17 cellular contexts compared by ENCODE assay signal in genomic region chr2:15893689-15894325, GRCh38. TPM values are rescaled to one million over a fixed set of nuclear protein-coding genes. Genes with fewer than 3 reads are reported as not detected.
DNase-seq lines count a peak whose midpoint lies in the region; ATAC-seq and TF ChIP-seq lines count a peak whose summit lies in the region.
"Had no signal": no experiment of that assay in that cellular context is flagged by ENCODE, and none has a peak within 500 bp of the region (broad histone marks: within the 10 kb centered on the region; RNA-seq: fewer than 3 reads in every experiment).

No MANE protein-coding gene starts in this region.

- no peak overlapping the region for H2BK120ac ChIP-seq in neuronal stem cell (ENCODE audit: low read depth, low read length)

- no peak overlapping the region for H3K4me2 ChIP-seq in neuronal stem cell (ENCODE audit: insufficient read depth, low read length, poor library complexity, severe bottlenecking)
- H3K4me2 ChIP-seq: PC-9 had no signal

- DNase-seq in DMS 273 treated with DMSO at 0.1 percent for 48 hours (lab: John Stamatoyannopoulos, UW) (peak; percentile 14), RWPE1 (ENCODE audit: low spot score) (peak; percentile 45), epithelial cell of prostate (ENCODE audit: low read depth, low spot score) (peak; percentile 46), neuronal stem cell (ENCODE audit: low spot score) (no peak), right atrium auricular region (ENCODE audit: low spot score) (no peak), osteocyte (ENCODE audit: extremely low spot score, unreplicated experiment) (no peak)
- no peak for DNase-seq in activated T-helper 1 cell treated with anti-CD3 and anti-CD28 coated beads, Interleukin-12 subunit alpha, Interleukin-12 subunit beta, Interleukin-2, Interleukin-4 antibody, amounts not matched to agents 30 ng/mL and 10 ng/mL and 1 ng/mL, durations not matched to agents 14 hours and 24 hours and 36 hours (ENCODE audit: low spot score)
- DNase-seq: CD4-positive, CD25-positive, alpha-beta regulatory T cell; GOT3; IMR-90; Karpas-422; MM.1S; NCI-H187 treated with DMSO at 0.1 percent for 48 hours; NCI-H2171; NCI-H446 treated with DMSO at 0.1 percent for 48 hours; PC-9 had no signal

- H3K9ac ChIP-seq in neuronal stem cell (ENCODE audit: low read depth, low read length, poor library complexity): no peak overlapping the region

- H3K14ac ChIP-seq in neuronal stem cell (ENCODE audit: low read length): no peak overlapping the region

- no peak overlapping the region for H4K91ac ChIP-seq in neuronal stem cell (ENCODE audit: low read depth, low read length, poor library complexity)

- H2BK12ac ChIP-seq in neuronal stem cell (ENCODE audit: low read length): no peak overlapping the region

- no peaks in the 10 kb centered on the region for H3K27me3 ChIP-seq in neuronal stem cell (ENCODE audit: control insufficient read depth in 3 of 3, insufficient read depth in 3 of 3, low read depth in 1 of 3, low read length in 3 of 3)
- no peaks in the 10 kb centered on the region for H3K27me3 ChIP-seq in right atrium auricular region

- no peak overlapping the region for H2AK5ac ChIP-seq in neuronal stem cell (ENCODE audit: low read depth, low read length)

- no peaks in the 10 kb centered on the region for H3K79me1 ChIP-seq in neuronal stem cell (ENCODE audit: low read depth, low read length)

- H3K9me3 ChIP-seq in neuronal stem cell (replicated peaks in 1 of 2; ENCODE audit: control insufficient read depth in 2 of 2, insufficient read depth in 1 of 2, low read depth in 1 of 2, low read length in 2 of 2) (peaks cover 6% of the 10 kb centered on the region in 2 donors), right atrium auricular region (peaks cover 0 to 13% of the 10 kb centered on the region in 2 donors)

- peaks cover 21% of the 10 kb centered on the region for H3K9me3 Mint-ChIP-seq in osteocyte (ENCODE audit: unreplicated experiment)
- H3K9me3 Mint-ChIP-seq in activated T-helper 1 cell treated with anti-CD3 and anti-CD28 coated beads, Interleukin-12 subunit alpha, Interleukin-12 subunit beta, Interleukin-2, Interleukin-4 antibody, amounts not matched to agents 30 ng/mL and 10 ng/mL and 1 ng/mL, durations not matched to agents 14 hours and 24 hours and 36 hours: peaks cover 19% of the 10 kb centered on the region

- intact Hi-C loops in activated T-helper 1 cell treated with anti-CD3 and anti-CD28 coated beads, Interleukin-12 subunit alpha, Interleukin-12 subunit beta, Interleukin-2, Interleukin-4 antibody, amounts not matched to agents 30 ng/mL and 10 ng/mL and 1 ng/mL, durations not matched to agents 14 hours and 24 hours and 36 hours (cut with micrococcal nuclease): no loop called here

- no peaks in the 10 kb centered on the region for H3K36me3 ChIP-seq in neuronal stem cell (replicated peaks in 1 of 2; ENCODE audit: control insufficient read depth in 2 of 2, insufficient read depth in 2 of 2, low read length in 2 of 2)
- no peaks in the 10 kb centered on the region for H3K36me3 ChIP-seq in right atrium auricular region

- TF ChIP-seq CTCF in RWPE1 (conservative IDR thresholded peaks at IDR 0.05; ENCODE audit: low read depth): no peak
- no peak for TF ChIP-seq CTCF in right atrium auricular region (IDR thresholded peaks at IDR 0.05)
- no peak for TF ChIP-seq CTCF in osteocyte (IDR thresholded peaks at IDR 0.05)

- H3K18ac ChIP-seq in neuronal stem cell (ENCODE audit: low read length): no peak overlapping the region

- WGBS in neuronal stem cell (ENCODE audit: extremely low coverage in 2 of 2, insufficient read length in 2 of 2, insufficient replicate concordance in 1 of 2), 2 donors: no CpG with 5 or more reads among the region's 5 CpGs

- no peak for ATAC-seq in HG02870 (IDR thresholded peaks at IDR 0.05; ENCODE audit: unreplicated experiment)

- H3K23ac ChIP-seq in neuronal stem cell (ENCODE audit: low read depth, low read length, poor library complexity): no peak overlapping the region

- H3K4me3 ChIP-seq in neuronal stem cell (ENCODE audit: low read length in 2 of 2) (no peak overlapping the region), right atrium auricular region (no peak overlapping the region)
- H3K4me3 ChIP-seq: PC-9 had no signal

- H2BK5ac ChIP-seq in neuronal stem cell (ENCODE audit: low read length): no peak overlapping the region

- H2AFZ ChIP-seq in neuronal stem cell (ENCODE audit: low read length): no peak overlapping the region
- H2AFZ ChIP-seq: PC-9 had no signal

- H3K27ac ChIP-seq in RWPE1: peak overlapping the region; percentile 37; the same call in 1 of the 2 replicates
- no peak overlapping the region for H3K27ac ChIP-seq in epithelial cell of prostate
- H3K27ac ChIP-seq in neuronal stem cell (replicated peaks; ENCODE audit: low read length): peak overlapping the region; percentile 21
- H3K27ac ChIP-seq in right atrium auricular region: no peak overlapping the region
- H3K27ac ChIP-seq: PC-9 had no signal

- no peak overlapping the region for H3K4ac ChIP-seq in neuronal stem cell (ENCODE audit: low read length)

- H4K8ac ChIP-seq in neuronal stem cell (ENCODE audit: low read depth, low read length): no peak overlapping the region

- POLR2A ChIA-PET in RWPE1 (lab: Yijun Ruan, JAX; ENCODE audit: low non-redundant PET): no interaction called here

- H3K4me3 Mint-ChIP-seq in osteocyte (ENCODE audit: unreplicated experiment): no peak overlapping the region
- H3K4me3 Mint-ChIP-seq in activated T-helper 1 cell treated with anti-CD3 and anti-CD28 coated beads, Interleukin-12 subunit alpha, Interleukin-12 subunit beta, Interleukin-2, Interleukin-4 antibody, amounts not matched to agents 30 ng/mL and 10 ng/mL and 1 ng/mL, durations not matched to agents 14 hours and 24 hours and 36 hours: no peak overlapping the region
- H3K4me3 Mint-ChIP-seq: CD4-positive, CD25-positive, alpha-beta regulatory T cell had no signal

- no peaks in the 10 kb centered on the region for H3K36me3 Mint-ChIP-seq in osteocyte (ENCODE audit: unreplicated experiment)
- no peaks in the 10 kb centered on the region for H3K36me3 Mint-ChIP-seq in activated T-helper 1 cell treated with anti-CD3 and anti-CD28 coated beads, Interleukin-12 subunit alpha, Interleukin-12 subunit beta, Interleukin-2, Interleukin-4 antibody, amounts not matched to agents 30 ng/mL and 10 ng/mL and 1 ng/mL, durations not matched to agents 14 hours and 24 hours and 36 hours (ENCODE audit: low read depth)
- H3K36me3 Mint-ChIP-seq: CD4-positive, CD25-positive, alpha-beta regulatory T cell had no signal

- no peak overlapping the region for H2BK15ac ChIP-seq in neuronal stem cell (ENCODE audit: low read length)

- peaks cover 8% of the 10 kb centered on the region for H3K27me3 Mint-ChIP-seq in osteocyte (ENCODE audit: unreplicated experiment)
- no peaks in the 10 kb centered on the region for H3K27me3 Mint-ChIP-seq in activated T-helper 1 cell treated with anti-CD3 and anti-CD28 coated beads, Interleukin-12 subunit alpha, Interleukin-12 subunit beta, Interleukin-2, Interleukin-4 antibody, amounts not matched to agents 30 ng/mL and 10 ng/mL and 1 ng/mL, durations not matched to agents 14 hours and 24 hours and 36 hours (ENCODE audit: insufficient read depth)

- CTCF ChIA-PET in RWPE1 (lab: Yijun Ruan, JAX): interaction anchor here (0.5 kb wide), 1 partner anchor 82 kb away, joined by 3 read pairs; no protein-coding TSS in a partner anchor

- no peak overlapping the region for H3K27ac Mint-ChIP-seq in osteocyte (ENCODE audit: unreplicated experiment)
- no peak overlapping the region for H3K27ac Mint-ChIP-seq in activated T-helper 1 cell treated with anti-CD3 and anti-CD28 coated beads, Interleukin-12 subunit alpha, Interleukin-12 subunit beta, Interleukin-2, Interleukin-4 antibody, amounts not matched to agents 30 ng/mL and 10 ng/mL and 1 ng/mL, durations not matched to agents 14 hours and 24 hours and 36 hours
- H3K27ac Mint-ChIP-seq: CD4-positive, CD25-positive, alpha-beta regulatory T cell had no signal

- H3K4me1 ChIP-seq in neuronal stem cell (ENCODE audit: control insufficient read depth in 2 of 2, insufficient read depth in 1 of 2, low read depth in 1 of 2, low read length in 2 of 2) (peaks cover 14 to 26% of the 10 kb centered on the region in 2 donors), right atrium auricular region (no peaks in the 10 kb centered on the region)

- peaks cover 5% of the 10 kb centered on the region for H3K4me1 Mint-ChIP-seq in osteocyte (ENCODE audit: unreplicated experiment)
- no peaks in the 10 kb centered on the region for H3K4me1 Mint-ChIP-seq in activated T-helper 1 cell treated with anti-CD3 and anti-CD28 coated beads, Interleukin-12 subunit alpha, Interleukin-12 subunit beta, Interleukin-2, Interleukin-4 antibody, amounts not matched to agents 30 ng/mL and 10 ng/mL and 1 ng/mL, durations not matched to agents 14 hours and 24 hours and 36 hours (ENCODE audit: low read depth)
- H3K4me1 Mint-ChIP-seq: CD4-positive, CD25-positive, alpha-beta regulatory T cell had no signal

RNA-seq across cellular contexts. Expression of gene MYCN, which starts 46.5 kb away (rescaled TPM):
- polyA plus RNA-seq in neuronal stem cell (2013, experiment 1 of 2): 43.3 TPM
- 44.3 TPM for polyA plus RNA-seq in neuronal stem cell (2013, experiment 2 of 2)
- total RNA-seq in right atrium auricular region (under 1 TPM; 0.30 to 0.63 TPM), osteocyte (0.24 and 0.54 TPM in 2 replicates)
- total RNA-seq in activated T-helper 1 cell treated with anti-CD3 and anti-CD28 coated beads, Interleukin-12 subunit alpha, Interleukin-12 subunit beta, Interleukin-2, Interleukin-4 antibody, amounts not matched to agents 30 ng/mL and 10 ng/mL and 1 ng/mL, durations not matched to agents 14 hours and 24 hours and 36 hours: not detected in 2 replicates
- total RNA-seq: IMR-90, PC-9 had no signal
- polyA plus RNA-seq: IMR-90 had no signal

Comparison
In these comparisons a context has a peak if more than half of its experiments do, and no peak if none do; other contexts are left out.
1. DNase-seq: peak in DMS 273 treated with DMSO at 0.1 percent for 48 hours (single experiment), RWPE1 (single experiment) and epithelial cell of prostate (single experiment); none in neuronal stem cell (single experiment), right atrium auricular region (single experiment), osteocyte (single experiment) and activated T-helper 1 cell treated with anti-CD3 and anti-CD28 coated beads, Interleukin-12 subunit alpha, Interleukin-12 subunit beta, Interleukin-2, Interleukin-4 antibody, amounts not matched to agents 30 ng/mL and 10 ng/mL and 1 ng/mL, durations not matched to agents 14 hours and 24 hours and 36 hours (single experiment).
2. H3K27ac ChIP-seq: peak in RWPE1 (single experiment) and neuronal stem cell (single experiment); none in epithelial cell of prostate (single experiment) and right atrium auricular region (0 of 2).